ENCODE assay signal across 9 cellular contexts in the genomic region with DNA sequence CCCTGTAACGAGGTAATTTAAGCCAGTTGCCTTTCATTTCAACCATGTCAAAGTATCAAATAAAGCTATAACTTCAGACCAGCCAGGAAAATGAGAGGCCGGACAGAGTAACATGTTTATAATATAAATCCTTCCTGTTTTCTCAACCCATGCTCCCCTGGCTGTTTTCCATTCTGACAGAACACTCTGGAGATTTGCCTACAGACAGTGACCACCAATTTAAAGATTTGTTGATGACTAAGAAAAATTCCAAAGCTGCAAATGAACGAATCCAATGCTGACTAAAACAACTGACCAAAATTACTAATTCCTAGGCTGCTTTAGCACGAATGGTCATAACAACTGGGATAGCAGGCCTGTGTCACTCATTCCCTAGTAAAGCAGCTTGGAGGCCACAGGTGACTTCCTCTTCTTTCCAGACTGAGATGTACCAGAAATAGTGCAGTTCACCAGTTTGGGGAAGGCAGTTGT.
DNase-seq lines count a peak whose midpoint lies in the region; ATAC-seq and TF ChIP-seq lines count a peak whose summit lies in the region.
"Had no signal": no experiment of that assay in that cellular context is flagged by ENCODE, and none has a peak within 500 bp of the region (broad histone marks: within the 10 kb centered on the region; RNA-seq: fewer than 3 reads in every experiment).

No MANE protein-coding gene starts in this region.

- DNase-seq in A673 (ENCODE audit: low spot score) = no peak
- DNase-seq in LoVo (ENCODE audit: low spot score) = peak; percentile 29
- peak in 1 of 3 donors; percentile 25 for DNase-seq in mucosa of descending colon
- no peak for DNase-seq in head of caudate nucleus
- no peak for DNase-seq in NCI-H1694 (lab: John Stamatoyannopoulos, UW)
- DNase-seq in Ammon's horn (ENCODE audit: low spot score) = no peak
- DNase-seq: DND-41 had no signal

- H3K36me3 ChIP-seq in A673 (ENCODE audit: insufficient read depth, low read length, poor library complexity, severe bottlenecking) (no peaks in the 10 kb centered on the region), mucosa of descending colon (ENCODE audit: low read depth) (no peaks in the 10 kb centered on the region)

- H3K4me3 ChIP-seq in A673 (ENCODE audit: low read depth, low read length, poor library complexity, severe bottlenecking) = peak overlapping the region; percentile 11
- H3K4me3 ChIP-seq in mucosa of descending colon = no peak overlapping the region

- H3K9me3 ChIP-seq in A673 (ENCODE audit: low read depth, low read length, poor library complexity, severe bottlenecking) (no peaks in the 10 kb centered on the region), mucosa of descending colon (no peaks in the 10 kb centered on the region)

- H3K27ac ChIP-seq in A673 (ENCODE audit: low read depth, low read length, poor library complexity, severe bottlenecking) = peak overlapping the region; percentile 95
- H3K27ac ChIP-seq in cingulate gyrus (ENCODE audit: low read depth, low read length) = peak overlapping the region; percentile 44

- intact Hi-C loops in A673 (cut with micrococcal nuclease; ENCODE audit: unreplicated experiment) = loop anchor here (5.0 kb wide), 1 partner anchor 139 kb away; no protein-coding TSS in a partner anchor
- intact Hi-C loops in mucosa of descending colon (cut with DNase I, micrococcal nuclease) = no loop called here
- intact Hi-C loops in head of caudate nucleus (cut with DNase I) = no loop called here

- H3K4me1 ChIP-seq in A673 (ENCODE audit: insufficient read depth, low read length, poor library complexity, severe bottlenecking) (peaks cover 73% of the 10 kb centered on the region), mucosa of descending colon (ENCODE audit: low read depth) (peaks cover 18% of the 10 kb centered on the region)

- CTCF ChIA-PET in A673 (lab: Charles Lee) = no interaction called here

- no peaks in the 10 kb centered on the region for H3K27me3 ChIP-seq in A673 (replicated peaks; ENCODE audit: insufficient read depth, low read depth, low read length, poor library complexity)

- no TSS peak for BruUV-seq in A673 (replicated peaks; lab: Mats Ljungman, UMichigan)

- POLR2A ChIA-PET in A673 (lab: Charles Lee; ENCODE audit: low non-redundant PET) = no interaction called here

- TF ChIP-seq CTCF in A673 (conservative IDR thresholded peaks at IDR 0.05; ENCODE audit: low read depth, low read length) = no peak
- TF ChIP-seq CTCF in mucosa of descending colon (IDR thresholded peaks at IDR 0.05) = no peak

- ATAC-seq in mucosa of descending colon (peak; percentile 45), HG03159 (IDR thresholded peaks at IDR 0.05; ENCODE audit: unreplicated experiment) (no peak)
